9 cellular contexts compared by ENCODE assay signal in the genomic region with DNA sequence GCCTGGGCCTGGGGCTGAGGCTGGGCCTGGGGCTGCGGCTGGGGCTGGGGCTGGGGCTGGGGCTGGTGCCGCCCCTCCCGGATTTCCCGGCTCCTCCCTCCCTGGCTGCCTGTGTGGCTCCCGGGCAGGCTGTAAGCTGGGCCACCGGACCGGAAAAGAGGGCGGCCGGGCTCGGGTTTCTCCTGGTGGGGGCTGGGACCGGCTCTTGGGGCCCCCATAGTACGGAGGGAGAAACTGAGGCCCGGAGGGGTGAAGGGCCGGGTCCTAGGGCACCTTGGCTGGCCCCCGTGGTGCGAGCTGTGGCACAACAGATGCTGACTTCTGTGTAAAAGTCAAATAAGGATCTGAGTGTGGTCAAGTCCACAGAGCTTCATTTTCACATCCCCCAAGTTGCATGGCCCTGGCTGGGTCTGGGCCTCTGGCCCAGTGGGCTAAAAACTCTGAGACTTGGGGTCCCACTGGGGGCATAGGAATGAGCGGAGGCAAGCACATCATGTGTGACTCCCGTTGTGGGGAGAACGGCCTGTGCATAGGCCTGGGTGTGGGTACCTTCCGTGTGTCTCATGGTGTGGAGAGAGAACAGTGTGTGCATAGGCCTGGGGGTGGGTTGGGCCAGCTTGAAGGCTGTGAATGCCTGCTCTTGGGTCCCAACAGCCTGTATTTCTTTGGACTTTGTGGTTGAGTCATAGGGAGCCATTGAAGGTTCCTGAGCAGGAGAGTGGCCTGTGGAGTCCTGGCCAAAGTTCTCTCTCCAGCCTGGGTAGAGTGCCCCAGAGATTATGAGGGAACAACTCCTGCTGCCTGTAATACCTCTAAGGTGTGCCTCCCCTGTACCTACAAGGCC.
DNase-seq lines count a peak whose midpoint lies in the region; ATAC-seq, FAIRE-seq and TF ChIP-seq lines count a peak whose summit lies in the region.
"Had no signal": no experiment of that assay in that cellular context is flagged by ENCODE, and none has a peak within 500 bp of the region (broad histone marks: within the 10 kb centered on the region; RNA-seq: fewer than 3 reads in every experiment).

No MANE protein-coding gene starts in this region.

- peak overlapping the region; percentile 55 for H3K4me3 ChIP-seq in PC-3 (ENCODE audit: low read length)
- H3K4me3 ChIP-seq in skeletal muscle cell (ENCODE audit: low read depth, low read length), result peak overlapping the region; percentile 42
- no peak overlapping the region for H3K4me3 ChIP-seq in small intestine (ENCODE audit: low read depth in 1 of 2, low read length in 2 of 2)

- H3K9me3 ChIP-seq in PC-3 (ENCODE audit: low read length), result no peaks in the 10 kb centered on the region
- H3K9me3 ChIP-seq in small intestine (ENCODE audit: control insufficient read depth, low read depth), result no peaks in the 10 kb centered on the region

- BruUV-seq in PC-3 (replicated peaks; lab: Mats Ljungman, UMichigan), result no TSS peak

- peak; percentile 66 for DNase-seq in GM12891 (ENCODE audit: insufficient read length, low spot score)
- no peak for DNase-seq in PC-3
- peak; percentile 66 for DNase-seq in left cardiac atrium
- no peak for DNase-seq in skeletal muscle cell (ENCODE audit: low read depth)
- no peak for DNase-seq in activated CD4-positive, alpha-beta memory T cell treated with anti-CD3 and anti-CD28 coated beads, Interleukin-2, amount 10 ng/mL, durations not matched to agents 7 days and 5 days
- no peak for DNase-seq in small intestine
- DNase-seq in DMS153 (lab: John Stamatoyannopoulos, UW), result no peak
- DNase-seq: NCI-H345 had no signal

- intact Hi-C loops in PC-3 (cut with micrococcal nuclease) (no loop called here), left cardiac atrium (cut with DNase I) (no loop called here)

- H3F3A ChIP-seq in PC-3 (ENCODE audit: low read length, unreplicated experiment), result no peaks in the 10 kb centered on the region

- no peaks in the 10 kb centered on the region for H3K9me2 ChIP-seq in PC-3 (replicated peaks; ENCODE audit: low read length)

- H3K27ac ChIP-seq in PC-3 (ENCODE audit: low read length) (no peak overlapping the region), small intestine (ENCODE audit: low read depth in 1 of 2, low read length in 1 of 2) (peak overlapping the region in 1 of 2 donors; percentile 4)

- peaks cover 17% of the 10 kb centered on the region for H3K27me3 Mint-ChIP-seq in activated CD4-positive, alpha-beta memory T cell treated with anti-CD3 and anti-CD28 coated beads, Interleukin-2, amount 10 ng/mL, durations not matched to agents 7 days and 5 days

- POLR2A ChIA-PET in PC-3 (lab: Charles Lee; ENCODE audit: unreplicated experiment), result no interaction called here
- POLR2A ChIA-PET in activated CD4-positive, alpha-beta memory T cell treated with anti-CD3 and anti-CD28 coated beads, Interleukin-2, amount 10 ng/mL, durations not matched to agents 7 days and 5 days (lab: Charles Lee), result no interaction called here

- H3K27me3 ChIP-seq in PC-3 (ENCODE audit: low read length), result no peaks in the 10 kb centered on the region
- H3K27me3 ChIP-seq in small intestine (ENCODE audit: control insufficient read depth in 2 of 2, insufficient read depth in 2 of 2, low read length in 2 of 2), result no peaks in the 10 kb centered on the region

- H3K4me3 Mint-ChIP-seq in activated CD4-positive, alpha-beta memory T cell treated with anti-CD3 and anti-CD28 coated beads, Interleukin-2, amount 10 ng/mL, durations not matched to agents 7 days and 5 days, result no peak overlapping the region

- H3K4me2 ChIP-seq in PC-3 (ENCODE audit: low read length), result peak overlapping the region; percentile 80

- H3K4me1 ChIP-seq in PC-3 (ENCODE audit: insufficient read depth, low read length) (no peaks in the 10 kb centered on the region), small intestine (ENCODE audit: control insufficient read depth in 2 of 2, insufficient read depth in 1 of 2, low read depth in 1 of 2, low read length in 1 of 2) (no peaks in the 10 kb centered on the region)

- no peak for TF ChIP-seq POLR2A in GM12891 (IDR thresholded peaks at IDR 0.05; ENCODE audit: low read depth, low read length)

- H3K79me2 ChIP-seq in PC-3 (ENCODE audit: low read length), result 0 out of 2 replicates have a peak, but pooled peaks cover 5% of the 10 kb centered on the region

- FAIRE-seq in GM12891 (lab: Jason Lieb, UNC) (peak; percentile 80), small intestine (lab: Jason Lieb, UNC) (no peak)

- WGBS in small intestine, 3 donors, result 25 to 28% (median 26%) methylated on average over 15 to 20 of the region's 20 CpGs

- H3K36me3 Mint-ChIP-seq in activated CD4-positive, alpha-beta memory T cell treated with anti-CD3 and anti-CD28 coated beads, Interleukin-2, amount 10 ng/mL, durations not matched to agents 7 days and 5 days (ENCODE audit: low read depth), result no peaks in the 10 kb centered on the region

- H3K27ac Mint-ChIP-seq in activated CD4-positive, alpha-beta memory T cell treated with anti-CD3 and anti-CD28 coated beads, Interleukin-2, amount 10 ng/mL, durations not matched to agents 7 days and 5 days, result no peak overlapping the region

- no peaks in the 10 kb centered on the region for H3K4me1 Mint-ChIP-seq in activated CD4-positive, alpha-beta memory T cell treated with anti-CD3 and anti-CD28 coated beads, Interleukin-2, amount 10 ng/mL, durations not matched to agents 7 days and 5 days

- H3K36me3 ChIP-seq in PC-3 (ENCODE audit: low read depth, low read length), result no peaks in the 10 kb centered on the region
- H3K36me3 ChIP-seq in small intestine (ENCODE audit: control insufficient read depth in 2 of 2, insufficient read depth in 2 of 2, low read length in 2 of 2), result no peaks in the 10 kb centered on the region

- TF ChIP-seq CTCF in PC-3 (conservative IDR thresholded peaks at IDR 0.05; ENCODE audit: low read depth, low read length), result no peak

- ATAC-seq in PC-3 (peak; percentile 69), left cardiac atrium (peak; percentile 35 to 40), GM18519 (IDR thresholded peaks at IDR 0.05; ENCODE audit: low FRiP score, unreplicated experiment) (no peak)

- H3K9ac ChIP-seq in PC-3 (ENCODE audit: low read length), result no peak overlapping the region

- H4K20me1 ChIP-seq in PC-3 (ENCODE audit: low read length), result peaks cover 3% of the 10 kb centered on the region; the same call in 1 of the 2 replicates

- H3K9me3 Mint-ChIP-seq in activated CD4-positive, alpha-beta memory T cell treated with anti-CD3 and anti-CD28 coated beads, Interleukin-2, amount 10 ng/mL, durations not matched to agents 7 days and 5 days, result no peaks in the 10 kb centered on the region

- no peak overlapping the region for H2AFZ ChIP-seq in PC-3 (ENCODE audit: low read length)

- CTCF ChIA-PET in PC-3 (lab: Charles Lee), result no interaction called here
- CTCF ChIA-PET in activated CD4-positive, alpha-beta memory T cell treated with anti-CD3 and anti-CD28 coated beads, Interleukin-2, amount 10 ng/mL, durations not matched to agents 7 days and 5 days (lab: Charles Lee), result interaction anchor here (1.6 kb wide), 1 partner anchor 9 kb away, joined by 4 read pairs; no protein-coding TSS in a partner anchor

TF ChIP-seq in GM12891, 5 proteins besides CTCF, POLR2A, EP300 and RAD21:
- TF ChIP-seq SPI1 (IDR thresholded peaks at IDR 0.05; ENCODE audit: low read depth, low read length) (no peak; the same call in 1 of the 2 replicates), POLR2AphosphoS5 (IDR thresholded peaks at IDR 0.05; ENCODE audit: low read depth, low read length) (no peak), TAF1 (IDR thresholded peaks at IDR 0.05; ENCODE audit: low read depth, low read length) (no peak), PAX5 (IDR thresholded peaks at IDR 0.05; ENCODE audit: insufficient read depth, low read length, severe bottlenecking) (no peak), POU2F2 (IDR thresholded peaks at IDR 0.05; ENCODE audit: low read depth, low read length) (no peak)

Comparison
In these comparisons a context has a peak if more than half of its experiments do, and no peak if none do; other contexts are left out.
1. DNase-seq: peak in GM12891 (single experiment) and left cardiac atrium (single experiment); none in PC-3 (single experiment), skeletal muscle cell (single experiment), activated CD4-positive, alpha-beta memory T cell treated with anti-CD3 and anti-CD28 coated beads, Interleukin-2, amount 10 ng/mL, durations not matched to agents 7 days and 5 days (single experiment), small intestine (single experiment) and DMS153 (single experiment).
2. H3K4me3 ChIP-seq: peak in PC-3 (single experiment) and skeletal muscle cell (single experiment); none in small intestine (0 of 2).